ENCODE assay signal across 8 cellular contexts in the genomic region with DNA sequence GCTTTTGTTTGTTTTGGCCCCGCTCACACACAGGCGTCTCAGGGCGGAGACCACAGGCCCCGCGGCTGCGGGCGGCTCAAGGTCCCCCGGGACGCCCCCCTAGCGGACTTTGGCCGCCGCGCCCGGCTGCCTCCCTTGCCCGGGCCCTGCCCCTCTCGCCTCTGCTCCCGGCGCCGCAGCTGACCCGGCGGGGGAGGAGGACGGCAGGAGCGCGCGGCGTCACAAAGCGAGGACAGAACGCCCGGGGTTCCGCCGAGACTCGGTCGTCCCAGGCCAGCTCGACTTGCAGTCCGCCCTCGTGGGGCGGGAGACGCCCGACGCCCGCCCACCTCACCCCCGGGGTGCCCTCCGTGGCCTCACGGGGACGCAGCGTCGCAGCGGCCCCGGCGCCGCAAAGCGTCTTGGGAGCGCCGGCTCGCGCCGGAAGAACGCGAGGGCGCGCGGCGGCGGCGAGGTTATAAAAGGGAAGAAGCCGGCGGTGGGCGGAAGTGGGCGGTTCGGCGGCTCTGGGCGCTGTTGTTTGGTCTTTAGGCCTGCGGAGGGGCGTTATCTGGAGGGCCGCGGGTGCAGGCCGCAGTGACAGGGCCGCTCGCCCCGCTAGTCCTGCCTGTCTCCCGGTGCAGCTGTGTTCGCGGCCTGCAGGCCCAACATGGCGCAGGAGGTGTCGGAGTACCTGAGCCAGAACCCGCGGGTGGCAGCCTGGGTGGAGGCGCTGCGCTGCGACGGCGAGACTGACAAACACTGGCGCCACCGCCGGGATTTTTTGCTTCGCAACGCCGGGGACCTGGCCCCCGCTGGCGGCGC. TPM values are rescaled to one million over a fixed set of nuclear protein-coding genes. Genes with fewer than 3 reads are reported as not detected.
DNase-seq lines count a peak whose midpoint lies in the region; ATAC-seq and TF ChIP-seq lines count a peak whose summit lies in the region.

A gene with protein sequence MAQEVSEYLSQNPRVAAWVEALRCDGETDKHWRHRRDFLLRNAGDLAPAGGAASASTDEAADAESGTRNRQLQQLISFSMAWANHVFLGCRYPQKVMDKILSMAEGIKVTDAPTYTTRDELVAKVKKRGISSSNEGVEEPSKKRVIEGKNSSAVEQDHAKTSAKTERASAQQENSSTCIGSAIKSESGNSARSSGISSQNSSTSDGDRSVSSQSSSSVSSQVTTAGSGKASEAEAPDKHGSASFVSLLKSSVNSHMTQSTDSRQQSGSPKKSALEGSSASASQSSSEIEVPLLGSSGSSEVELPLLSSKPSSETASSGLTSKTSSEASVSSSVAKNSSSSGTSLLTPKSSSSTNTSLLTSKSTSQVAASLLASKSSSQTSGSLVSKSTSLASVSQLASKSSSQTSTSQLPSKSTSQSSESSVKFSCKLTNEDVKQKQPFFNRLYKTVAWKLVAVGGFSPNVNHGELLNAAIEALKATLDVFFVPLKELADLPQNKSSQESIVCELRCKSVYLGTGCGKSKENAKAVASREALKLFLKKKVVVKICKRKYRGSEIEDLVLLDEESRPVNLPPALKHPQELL (plus strand): TSS at position 488 of the 804 bp plus-strand sequence. CDS start 162 bp downstream, at position 650.

- no peaks in the 10 kb centered on the region for H3K27me3 ChIP-seq in gastroesophageal sphincter

- TF ChIP-seq CTCF in GM10266 (IDR thresholded peaks at IDR 0.05; ENCODE audit: control insufficient read depth, insufficient read depth, low read depth, missing control alignments) (no peak), gastroesophageal sphincter (IDR thresholded peaks at IDR 0.05) (peak in 2 of 4 experiments; percentile 18 to 27)

- peak within 1 kb of the TSS; percentile 87 for H3K27ac ChIP-seq in SK-N-MC
- H3K27ac ChIP-seq in gastroesophageal sphincter = peak within 1 kb of the TSS; percentile 97 to 99 (median 98)

- peak within 1 kb of the TSS; percentile 100 for H3K4me3 Mint-ChIP-seq in activated naive CD4-positive, alpha-beta T cell treated with anti-CD3 and anti-CD28 coated beads, Interleukin-2, amount 10 ng/mL, durations not matched to agents 7 days and 5 days

- H3K36me3 ChIP-seq in SK-N-MC (ENCODE audit: insufficient read depth, low read length) = peaks cover 37% of the 10 kb centered on the region
- H3K36me3 ChIP-seq in gastroesophageal sphincter = peaks cover 7 to 31% of the 10 kb centered on the region in 2 donors

- no CpG with 5 or more reads among the region's 101 CpGs for WGBS in gastroesophageal sphincter (ENCODE audit: low coverage in 1 of 2), 2 donors

- H3K9me3 ChIP-seq in SK-N-MC (ENCODE audit: low read depth, low read length) = no peaks in the 10 kb centered on the region
- H3K9me3 ChIP-seq in gastroesophageal sphincter = no peaks in the 10 kb centered on the region

- ATAC-seq in HG02588 (IDR thresholded peaks at IDR 0.05; ENCODE audit: unreplicated experiment) = peak; percentile 87
- peak; percentile 94 for ATAC-seq in gastroesophageal sphincter

- peak within 1 kb of the TSS; percentile 90 for H3K4me3 ChIP-seq in SK-N-MC
- H3K4me3 ChIP-seq in gastroesophageal sphincter = peak within 1 kb of the TSS; percentile 50 to 90

- CTCF ChIA-PET in activated naive CD4-positive, alpha-beta T cell treated with anti-CD3 and anti-CD28 coated beads, Interleukin-2, amount 10 ng/mL, durations not matched to agents 7 days and 5 days (lab: Charles Lee) = interaction anchor here (1.0 kb wide), 1 partner anchor 37 kb away, joined by 4 read pairs; no protein-coding TSS in a partner anchor

- H3K4me1 Mint-ChIP-seq in activated naive CD4-positive, alpha-beta T cell treated with anti-CD3 and anti-CD28 coated beads, Interleukin-2, amount 10 ng/mL, durations not matched to agents 7 days and 5 days = peaks cover 49% of the 10 kb centered on the region

- H3K27me3 Mint-ChIP-seq in activated naive CD4-positive, alpha-beta T cell treated with anti-CD3 and anti-CD28 coated beads, Interleukin-2, amount 10 ng/mL, durations not matched to agents 7 days and 5 days = peaks cover 3% of the 10 kb centered on the region

- H3K4me1 ChIP-seq in gastroesophageal sphincter = peaks cover 9 to 58% (median 14%) of the 10 kb centered on the region in 3 donors

- H3K9me3 Mint-ChIP-seq in activated naive CD4-positive, alpha-beta T cell treated with anti-CD3 and anti-CD28 coated beads, Interleukin-2, amount 10 ng/mL, durations not matched to agents 7 days and 5 days = no peaks in the 10 kb centered on the region

- H3K36me3 Mint-ChIP-seq in activated naive CD4-positive, alpha-beta T cell treated with anti-CD3 and anti-CD28 coated beads, Interleukin-2, amount 10 ng/mL, durations not matched to agents 7 days and 5 days = peaks cover 38% of the 10 kb centered on the region

- TF ChIP-seq POLR2A in gastroesophageal sphincter (IDR thresholded peaks at IDR 0.05) = peak; percentile 92 to 96

- TF ChIP-seq EP300 in gastroesophageal sphincter (IDR thresholded peaks at IDR 0.05) = peak; percentile 11

- peak; percentile 94 for DNase-seq in GM10266 (ENCODE audit: extremely low spot score)
- peak; percentile 77 for DNase-seq in NCI-H1048 (lab: John Stamatoyannopoulos, UW)
- no peak for DNase-seq in SK-N-MC (ENCODE audit: low read depth, low spot score)
- peak; percentile 94 for DNase-seq in activated naive CD4-positive, alpha-beta T cell treated with anti-CD3 and anti-CD28 coated beads, Interleukin-2, amount 10 ng/mL, durations not matched to agents 7 days and 5 days
- peak; percentile 38 to 98 (median 87) for DNase-seq in nucleus accumbens (lab: John Stamatoyannopoulos, UW)
- peak; percentile 93 for DNase-seq in superior temporal gyrus (ENCODE audit: extremely low spot score)

- H3K27ac Mint-ChIP-seq in activated naive CD4-positive, alpha-beta T cell treated with anti-CD3 and anti-CD28 coated beads, Interleukin-2, amount 10 ng/mL, durations not matched to agents 7 days and 5 days = peak within 1 kb of the TSS; percentile 100

- peak within 1 kb of the TSS; percentile 97 for H3K9ac ChIP-seq in SK-N-MC (ENCODE audit: insufficient read length)

RNA-seq across cellular contexts. Expression of the gene that starts here (rescaled TPM):
- 10 to 100 TPM; 25.5 to 31.6 (median 28.9) TPM for total RNA-seq in gastroesophageal sphincter
